Comparison of ENCODE assay signal across 8 cellular contexts in genomic region chr5:172713113-172713808, GRCh38. TPM values are rescaled to one million over a fixed set of nuclear protein-coding genes. Genes with fewer than 3 reads are reported as not detected.
DNase-seq lines count a peak whose midpoint lies in the region; ATAC-seq and TF ChIP-seq lines count a peak whose summit lies in the region.

No MANE protein-coding gene starts in this region.

- H3K4me3 Mint-ChIP-seq in Caco-2 (ENCODE audit: unreplicated experiment), result peak overlapping the region; percentile 54

- H3K27ac ChIP-seq in brain microvascular endothelial cell (peak overlapping the region; percentile 19), left lung (no peak overlapping the region)

- H3K27me3 Mint-ChIP-seq in Caco-2 (ENCODE audit: insufficient read depth, unreplicated experiment), result no peaks in the 10 kb centered on the region

- peaks cover 6% of the 10 kb centered on the region for H3K4me1 Mint-ChIP-seq in Caco-2 (ENCODE audit: low read depth, unreplicated experiment)

- no peaks in the 10 kb centered on the region for H3K9me3 ChIP-seq in Caco-2
- H3K9me3 ChIP-seq in left lung, result no peaks in the 10 kb centered on the region

- no peaks in the 10 kb centered on the region for H3K36me3 Mint-ChIP-seq in Caco-2 (ENCODE audit: insufficient read depth, unreplicated experiment)

- H3K27me3 ChIP-seq in Caco-2 (replicated peaks; ENCODE audit: control insufficient read depth, insufficient read depth, low read length) (no peaks in the 10 kb centered on the region), brain microvascular endothelial cell (replicated peaks) (no peaks in the 10 kb centered on the region), left lung (no peaks in the 10 kb centered on the region)

- DNase-seq in Caco-2 (peak in 1 of 2 experiments; percentile 80), HK-2 (ENCODE audit: unreplicated experiment) (peak; percentile 47), brain microvascular endothelial cell (no peak), left lung (peak; percentile 68 to 93), NCI-H128 (lab: John Stamatoyannopoulos, UW; ENCODE audit: unreplicated experiment) (no peak)
- DNase-seq in stimulated activated CD8-positive, alpha-beta memory T cell treated with anti-CD3 and anti-CD28 coated beads, Interleukin-12 subunit alpha, Interleukin-12 subunit beta, amount 100 ng/mL, for 4 hours (ENCODE audit: low read depth), result peak; percentile 52

- CTCF ChIA-PET in Caco-2 (lab: Charles Lee), result interaction anchor here (0.6 to 3.1 kb wide), 3 partner anchors 51 to 219 kb away, joined by 3 to 31 read pairs (median 4); no protein-coding TSS in a partner anchor

- no peak overlapping the region for H3K27ac Mint-ChIP-seq in Caco-2 (ENCODE audit: unreplicated experiment)

- POLR2A ChIA-PET in Caco-2 (lab: Charles Lee), result no interaction called here

- H3K36me3 ChIP-seq in Caco-2 (ENCODE audit: control insufficient read depth, insufficient read depth, low read length) (no peaks in the 10 kb centered on the region), brain microvascular endothelial cell (replicated peaks) (no peaks in the 10 kb centered on the region), left lung (no peaks in the 10 kb centered on the region)

- intact Hi-C loops in Caco-2 (cut with micrococcal nuclease; ENCODE audit: unreplicated experiment), result loop anchor here (1.0 kb wide), 1 partner anchor 219 kb away; no protein-coding TSS in a partner anchor
- intact Hi-C loops in left lung (cut with DNase I), result loop anchor here (10.0 kb wide), 2 partner anchors 62 to 232 kb away; partner anchors contain the start of gene DUSP1 (in 1 of the 2)

- H3K4me3 ChIP-seq in Caco-2 (ENCODE audit: low read depth, low read length), result peak overlapping the region; percentile 8; the same call in 1 of the 2 replicates
- H3K4me3 ChIP-seq in WI38 (ENCODE audit: low read depth, low read length), result no peak overlapping the region
- no peak overlapping the region for H3K4me3 ChIP-seq in brain microvascular endothelial cell (ENCODE audit: low read depth, low read length)
- no peak overlapping the region for H3K4me3 ChIP-seq in left lung

- TF ChIP-seq CTCF in Caco-2 (IDR thresholded peaks at IDR 0.05; ENCODE audit: insufficient read depth in 1 of 2, low read depth in 1 of 2, low read length in 1 of 2, severe bottlenecking in 1 of 2, unreplicated experiment in 1 of 2) (peak; percentile 93 to 97), WI38 (IDR thresholded peaks at IDR 0.05; ENCODE audit: low read depth, low read length) (peak; percentile 76), brain microvascular endothelial cell (IDR thresholded peaks at IDR 0.05; ENCODE audit: low read depth, low read length, missing control alignments) (peak; percentile 89), left lung (IDR thresholded peaks at IDR 0.05) (peak; percentile 92 to 95)

- no TSS peak for BruUV-seq in Caco-2 (replicated peaks; lab: Mats Ljungman, UMichigan)

- ATAC-seq in left lung, result peak; percentile 53
- ATAC-seq in HG03565 (IDR thresholded peaks at IDR 0.05; ENCODE audit: unreplicated experiment), result no peak

- H3K9me3 Mint-ChIP-seq in Caco-2 (ENCODE audit: unreplicated experiment), result no peaks in the 10 kb centered on the region

- H3K4me1 ChIP-seq in Caco-2 (peaks cover 23% of the 10 kb centered on the region), left lung (peaks cover 21 to 51% of the 10 kb centered on the region in 2 donors)

- in situ Hi-C loops in brain microvascular endothelial cell (cut with HindIII; ENCODE audit: low pct_ligation_motif_present, low sequenced_read_pairs), result no loop called here

RNA-seq across cellular contexts. Expression of gene DUSP1, which starts 57.7 kb away (rescaled TPM):
- total RNA-seq in Caco-2 (2022) (28.3 and 29.2 TPM in 2 replicates), left lung (100 to 1,000 TPM; 203 to 239 TPM)

Comparison
In these comparisons a context has a peak if more than half of its experiments do, and no peak if none do; other contexts are left out.
1. DNase-seq: peak in HK-2 (single experiment), left lung (2 of 2) and stimulated activated CD8-positive, alpha-beta memory T cell treated with anti-CD3 and anti-CD28 coated beads, Interleukin-12 subunit alpha, Interleukin-12 subunit beta, amount 100 ng/mL, for 4 hours (single experiment); none in brain microvascular endothelial cell (single experiment) and NCI-H128 (single experiment).
2. Peak in every context shown above with its lines, with median percentiles within 50 percentile points of each other: CTCF ChIP-seq.